In genomic region chr6:52546678-52547077, GRCh38 we compare ENCODE assay signal across 12 cellular contexts. TPM values are rescaled to one million over a fixed set of nuclear protein-coding genes. Genes with fewer than 3 reads are reported as not detected.
DNase-seq lines count a peak whose midpoint lies in the region; ATAC-seq and TF ChIP-seq lines count a peak whose summit lies in the region.
"Had no signal": no experiment of that assay in that cellular context is flagged by ENCODE, and none has a peak within 500 bp of the region (broad histone marks: within the 10 kb centered on the region; RNA-seq: fewer than 3 reads in every experiment).

No MANE protein-coding gene starts in this region.

- CTCF ChIA-PET in CD4-positive, alpha-beta memory T cell (lab: Charles Lee; ENCODE audit: partially characterized antibody): no interaction called here

- no peak for TF ChIP-seq CTCF in foreskin fibroblast (IDR thresholded peaks at IDR 0.05; ENCODE audit: low read depth, low read length)

- ATAC-seq in GM18861 (IDR thresholded peaks at IDR 0.05; ENCODE audit: unreplicated experiment) (peak; percentile 68), GM21576 (IDR thresholded peaks at IDR 0.05; ENCODE audit: unreplicated experiment) (peak; percentile 81), HG03196 (IDR thresholded peaks at IDR 0.05; ENCODE audit: unreplicated experiment) (peak; percentile 88)

- H3K27me3 Mint-ChIP-seq in dendritic cell treated with granulocyte-macrophage colony-stimulating factor and Interleukin-4, amounts not matched to agents 40 ng/mL and 50 ng/mL, for 4 days: no peaks in the 10 kb centered on the region
- peaks cover 0 to 4% (median 0%) of the 10 kb centered on the region in 3 donors for H3K27me3 Mint-ChIP-seq in immature natural killer cell (ENCODE audit: low read depth in 3 of 3)
- H3K27me3 Mint-ChIP-seq in CD4-positive, alpha-beta memory T cell: no peaks in the 10 kb centered on the region

- DNase-seq in foreskin fibroblast (no peak), immature natural killer cell (no peak)
- DNase-seq in activated effector memory CD4-positive, alpha-beta T cell treated with anti-CD3 and anti-CD28 coated beads, Interleukin-2, amount 50 U/mL, for 16 hours: no peak
- DNase-seq in CD4-positive, alpha-beta memory T cell: no peak
- DNase-seq: NCI-H187 treated with DMSO at 0.1 percent for 48 hours, SW 1271 had no signal

- H3K36me3 Mint-ChIP-seq in dendritic cell treated with granulocyte-macrophage colony-stimulating factor and Interleukin-4, amounts not matched to agents 40 ng/mL and 50 ng/mL, for 4 days (ENCODE audit: low read depth): peaks cover 41% of the 10 kb centered on the region
- peaks cover 0 to 8% (median 0%) of the 10 kb centered on the region in 3 donors for H3K36me3 Mint-ChIP-seq in immature natural killer cell
- H3K36me3 Mint-ChIP-seq in CD4-positive, alpha-beta memory T cell: peaks cover 2 to 28% of the 10 kb centered on the region in 2 donors

- H3K36me3 ChIP-seq in CD4-positive, alpha-beta memory T cell (ENCODE audit: insufficient read depth, low read length): no peaks in the 10 kb centered on the region
- H3K36me3 ChIP-seq: neural progenitor cell had no signal

- no peak overlapping the region for H3K4me3 ChIP-seq in foreskin fibroblast (ENCODE audit: low read depth in 1 of 2, low read length in 2 of 2)
- no peak overlapping the region for H3K4me3 ChIP-seq in CD4-positive, alpha-beta memory T cell (ENCODE audit: low read length in 2 of 2)
- H3K4me3 ChIP-seq: neural progenitor cell had no signal

- H3K4me1 Mint-ChIP-seq in dendritic cell treated with granulocyte-macrophage colony-stimulating factor and Interleukin-4, amounts not matched to agents 40 ng/mL and 50 ng/mL, for 4 days (ENCODE audit: low read depth): peaks cover 58% of the 10 kb centered on the region
- H3K4me1 Mint-ChIP-seq in immature natural killer cell: peaks cover 52 to 61% of the 10 kb centered on the region in 2 donors
- peaks cover 12 to 34% (median 29%) of the 10 kb centered on the region in 4 donors for H3K4me1 Mint-ChIP-seq in CD4-positive, alpha-beta memory T cell

- H3K4me1 ChIP-seq in CD4-positive, alpha-beta memory T cell (ENCODE audit: insufficient read depth, low read length): no peaks in the 10 kb centered on the region

- POLR2A ChIA-PET in CD4-positive, alpha-beta memory T cell (lab: Charles Lee; ENCODE audit: partially characterized antibody): no interaction called here

- H3K9me3 Mint-ChIP-seq in dendritic cell treated with granulocyte-macrophage colony-stimulating factor and Interleukin-4, amounts not matched to agents 40 ng/mL and 50 ng/mL, for 4 days: no peaks in the 10 kb centered on the region
- no peaks in the 10 kb centered on the region for H3K9me3 Mint-ChIP-seq in immature natural killer cell
- no peaks in the 10 kb centered on the region for H3K9me3 Mint-ChIP-seq in CD4-positive, alpha-beta memory T cell
- H3K9me3 Mint-ChIP-seq: activated T-helper 2 cell treated with anti-CD3 and anti-CD28 coated beads, Interferon-gamma antibody, Interleukin-2, Interleukin-4, amounts not matched to agents 10 μg/mL and 5 μg/mL and 100 μg/mL, durations not matched to agents 14 hours and 24 hours and 36 hours; neural progenitor cell had no signal

- H3K27ac ChIP-seq in CD4-positive, alpha-beta memory T cell (ENCODE audit: low read depth, low read length): no peak overlapping the region
- H3K27ac ChIP-seq: neural progenitor cell had no signal

- intact Hi-C loops in dendritic cell treated with granulocyte-macrophage colony-stimulating factor and Interleukin-4, amounts not matched to agents 40 ng/mL and 50 ng/mL, for 4 days (cut with micrococcal nuclease): no loop called here
- intact Hi-C loops in CD4-positive, alpha-beta memory T cell (cut with micrococcal nuclease): no loop called here

- no peak overlapping the region for H3K4me3 Mint-ChIP-seq in dendritic cell treated with granulocyte-macrophage colony-stimulating factor and Interleukin-4, amounts not matched to agents 40 ng/mL and 50 ng/mL, for 4 days
- H3K4me3 Mint-ChIP-seq in immature natural killer cell: no peak overlapping the region
- H3K4me3 Mint-ChIP-seq in CD4-positive, alpha-beta memory T cell: peak overlapping the region in 1 of 8 donors; percentile 14
- H3K4me3 Mint-ChIP-seq: neural progenitor cell had no signal

- no peaks in the 10 kb centered on the region for H3K27me3 ChIP-seq in CD4-positive, alpha-beta memory T cell (ENCODE audit: insufficient read depth, low read length)
- H3K27me3 ChIP-seq: neural progenitor cell had no signal

- H3K27ac Mint-ChIP-seq in dendritic cell treated with granulocyte-macrophage colony-stimulating factor and Interleukin-4, amounts not matched to agents 40 ng/mL and 50 ng/mL, for 4 days: peak overlapping the region; percentile 1
- H3K27ac Mint-ChIP-seq in immature natural killer cell: peak overlapping the region in 1 of 6 donors; percentile 15
- peak overlapping the region in 2 of 7 donors; percentile 5 to 80 for H3K27ac Mint-ChIP-seq in CD4-positive, alpha-beta memory T cell
- H3K27ac Mint-ChIP-seq: activated T-helper 2 cell treated with anti-CD3 and anti-CD28 coated beads, Interferon-gamma antibody, Interleukin-2, Interleukin-4, amounts not matched to agents 10 μg/mL and 5 μg/mL and 100 μg/mL, durations not matched to agents 14 hours and 24 hours and 36 hours had no signal

- no peaks in the 10 kb centered on the region for H3K9me3 ChIP-seq in CD4-positive, alpha-beta memory T cell (ENCODE audit: control insufficient read depth in 1 of 2, low read length in 2 of 2)

RNA-seq across cellular contexts. Expression of gene TRAM2, which starts 30.2 kb away (rescaled TPM):
- 1 to 10 TPM; 1.7 to 7.0 (median 4.4) TPM for polyA plus RNA-seq in immature natural killer cell
- total RNA-seq in CD4-positive, alpha-beta memory T cell: 10 to 100 TPM; 10.7 to 11.3 TPM
- polyA plus RNA-seq in CD4-positive, alpha-beta memory T cell: 1 to 10 TPM; 2.7 to 4.3 TPM
